ENCODE assay signal across 9 cellular contexts in genomic region chr9:111525056-111525977, GRCh38.
DNase-seq lines count a peak whose midpoint lies in the region.
"Had no signal": no experiment of that assay in that cellular context is flagged by ENCODE, and none has a peak within 500 bp of the region (broad histone marks: within the 10 kb centered on the region; RNA-seq: fewer than 3 reads in every experiment).

Gene ZNF483 (plus strand): TSS chr9:111525179. CDS start chr9:111527396, 2,217 bp downstream.

- peak within 1 kb of the TSS in 8 of 21 experiments; percentile 7 to 75 (median 52) for H3K27ac ChIP-seq in skin epidermis
- H3K27ac ChIP-seq: BLaER1 treated with 17β-estradiol and CSF1 and Interleukin-3, amounts not matched to agents 10 nM and 100 nM had no signal

- DNase-seq in SIG-M5 treated with dmso at 0.1 percent for 504 hours (lab: John Stamatoyannopoulos, UW; ENCODE audit: unreplicated experiment): peak; percentile 13
- DNase-seq in SIG-M5 (lab: John Stamatoyannopoulos, UW): no peak
- DNase-seq in NCI-H2107 treated with DMSO at 0.1 percent for 48 hours (lab: John Stamatoyannopoulos, UW; ENCODE audit: unreplicated experiment): peak; percentile 25
- DNase-seq in activated CD4-positive, alpha-beta T cell treated with anti-CD3 and anti-CD28 coated beads for 4 hours: peak; percentile 72 to 76
- DNase-seq in cerebellar nuclear complex (lab: John Stamatoyannopoulos, UW): peak; percentile 61 to 70
- peak; percentile 76 for DNase-seq in iris pigment epithelial cell (ENCODE audit: low read depth)
- no peak for DNase-seq in NOMO-1 treated with DMSO at 0.1 percent for 48 hours (lab: John Stamatoyannopoulos, UW; ENCODE audit: unreplicated experiment)

- peak within 1 kb of the TSS; percentile 50 to 76 (median 68) for H3K4me3 ChIP-seq in skin epidermis
- H3K4me3 ChIP-seq: BLaER1 treated with 17β-estradiol and CSF1 and Interleukin-3, amounts not matched to agents 10 nM and 100 nM had no signal

Comparison
In these comparisons a context has a peak if more than half of its experiments do, and no peak if none do; other contexts are left out.
1. DNase-seq: peak in SIG-M5 treated with dmso at 0.1 percent for 504 hours (single experiment), NCI-H2107 treated with DMSO at 0.1 percent for 48 hours (single experiment), activated CD4-positive, alpha-beta T cell treated with anti-CD3 and anti-CD28 coated beads for 4 hours (2 of 2), cerebellar nuclear complex (2 of 2) and iris pigment epithelial cell (single experiment); none in SIG-M5 (single experiment) and NOMO-1 treated with DMSO at 0.1 percent for 48 hours (single experiment).